ENCODE assay signal across 12 cellular contexts in the genomic region with DNA sequence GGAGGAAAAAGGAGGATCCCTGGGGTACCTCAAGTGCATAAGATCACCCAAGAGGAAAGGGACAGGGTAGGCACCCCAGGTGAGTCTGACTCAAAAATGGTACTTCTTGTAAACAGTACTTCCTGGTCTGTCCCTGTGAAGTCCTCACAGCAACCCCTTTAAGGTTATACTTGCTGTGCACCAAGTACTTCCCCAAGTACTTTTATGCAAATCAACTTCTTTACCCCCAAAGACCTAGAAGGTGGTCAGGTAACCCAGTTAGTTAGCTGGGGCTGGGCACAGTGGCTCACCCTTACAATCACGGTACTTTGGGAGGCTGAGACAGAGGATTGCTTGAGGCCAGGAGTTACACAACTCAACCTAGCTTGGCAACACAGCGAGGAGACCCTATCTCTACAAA. TPM values are rescaled to one million over a fixed set of nuclear protein-coding genes. Genes with fewer than 3 reads are reported as not detected.
DNase-seq lines count a peak whose midpoint lies in the region; ATAC-seq and TF ChIP-seq lines count a peak whose summit lies in the region.
"Had no signal": no experiment of that assay in that cellular context is flagged by ENCODE, and none has a peak within 500 bp of the region (broad histone marks: within the 10 kb centered on the region; RNA-seq: fewer than 3 reads in every experiment).

No MANE protein-coding gene starts in this region.

- CTCF ChIA-PET in T-cell (lab: Charles Lee): no interaction called here

- peaks cover 32% of the 10 kb centered on the region for H3K36me3 ChIP-seq in fibroblast of lung (ENCODE audit: control insufficient read depth, insufficient read depth, low read length)

- peaks cover 2% of the 10 kb centered on the region for H4K20me1 ChIP-seq in fibroblast of lung (ENCODE audit: control insufficient read depth, extremely low read depth, insufficient read depth, low read length)

- peak overlapping the region; percentile 98 for H3K4me3 Mint-ChIP-seq in activated CD4-positive, alpha-beta T cell treated with anti-CD3 and anti-CD28 coated beads, Interleukin-2, amount 10 ng/mL, durations not matched to agents 24 days and 14 days
- H3K4me3 Mint-ChIP-seq in T-cell: peak overlapping the region; percentile 39 to 99 (median 57)
- peak overlapping the region; percentile 98 to 99 for H3K4me3 Mint-ChIP-seq in stimulated activated naive B cell treated with anti-CD40 and anti-IgM and Interleukin-4, amounts not matched to agents 10 μg/mL and 1 μg/mL and 100 μg/mL, for 72 hours

- ATAC-seq in T-cell (replicated peaks in 1 of 4) (no peak), GM19395 (IDR thresholded peaks at IDR 0.05; ENCODE audit: unreplicated experiment) (no peak), HG03439 (IDR thresholded peaks at IDR 0.05; ENCODE audit: unreplicated experiment) (no peak)
- ATAC-seq in stimulated activated naive B cell treated with anti-CD40 and anti-IgM and Interleukin-4, amounts not matched to agents 10 μg/mL and 1 μg/mL and 100 μg/mL, for 72 hours (replicated peaks): no peak

- H3K27ac ChIP-seq in fibroblast of lung (ENCODE audit: insufficient read depth, low read length): peak overlapping the region; percentile 29
- H3K27ac ChIP-seq: vagina had no signal

- peak overlapping the region in 3 of 4 experiments; percentile 94 to 99 (median 98) for H3K4me3 ChIP-seq in fibroblast of lung (replicated peaks in 1 of 4; ENCODE audit: control extremely low read depth in 1 of 4, insufficient read depth in 1 of 4, low read depth in 3 of 4, low read length in 4 of 4)

- H3K27me3 ChIP-seq in fibroblast of lung (ENCODE audit: control insufficient read depth, insufficient read depth, low read length): no peaks in the 10 kb centered on the region
- H3K27me3 ChIP-seq: vagina had no signal

- peaks cover 70% of the 10 kb centered on the region for H3K36me3 Mint-ChIP-seq in activated CD4-positive, alpha-beta T cell treated with anti-CD3 and anti-CD28 coated beads, Interleukin-2, amount 10 ng/mL, durations not matched to agents 24 days and 14 days (ENCODE audit: low read depth)
- H3K36me3 Mint-ChIP-seq in T-cell: peaks cover 38% of the 10 kb centered on the region
- H3K36me3 Mint-ChIP-seq in stimulated activated naive B cell treated with anti-CD40 and anti-IgM and Interleukin-4, amounts not matched to agents 10 μg/mL and 1 μg/mL and 100 μg/mL, for 72 hours: peaks cover 66 to 75% of the 10 kb centered on the region in 2 donors

- H3K9ac ChIP-seq in fibroblast of lung (ENCODE audit: insufficient read depth, low read length): no peak overlapping the region

- POLR2A ChIA-PET in T-cell (lab: Charles Lee): interaction anchor here in 1 of 2 donors (0.6 kb wide), 1 partner anchor 760 kb away, joined by 5 read pairs; no protein-coding TSS in a partner anchor

- H3K4me1 ChIP-seq in fibroblast of lung (ENCODE audit: control insufficient read depth, extremely low read depth, insufficient read depth, low read length): peaks cover 22% of the 10 kb centered on the region

- H2AFZ ChIP-seq in fibroblast of lung (ENCODE audit: low read length): no peak overlapping the region

- peaks cover 46% of the 10 kb centered on the region for H3K79me2 ChIP-seq in fibroblast of lung (ENCODE audit: control insufficient read depth, insufficient read depth, low read length)

- peaks cover 54% of the 10 kb centered on the region for H3K4me1 Mint-ChIP-seq in activated CD4-positive, alpha-beta T cell treated with anti-CD3 and anti-CD28 coated beads, Interleukin-2, amount 10 ng/mL, durations not matched to agents 24 days and 14 days
- H3K4me1 Mint-ChIP-seq in T-cell: peaks cover 71 to 73% (median 73%) of the 10 kb centered on the region in 3 donors
- peaks cover 58 to 93% of the 10 kb centered on the region in 2 donors for H3K4me1 Mint-ChIP-seq in stimulated activated naive B cell treated with anti-CD40 and anti-IgM and Interleukin-4, amounts not matched to agents 10 μg/mL and 1 μg/mL and 100 μg/mL, for 72 hours

- H3K27ac Mint-ChIP-seq in activated CD4-positive, alpha-beta T cell treated with anti-CD3 and anti-CD28 coated beads, Interleukin-2, amount 10 ng/mL, durations not matched to agents 24 days and 14 days: peak overlapping the region; percentile 67
- peak overlapping the region; percentile 48 to 65 for H3K27ac Mint-ChIP-seq in T-cell
- peak overlapping the region; percentile 90 for H3K27ac Mint-ChIP-seq in stimulated activated naive B cell treated with anti-CD40 and anti-IgM and Interleukin-4, amounts not matched to agents 10 μg/mL and 1 μg/mL and 100 μg/mL, for 72 hours

- no peaks in the 10 kb centered on the region for H3K9me3 Mint-ChIP-seq in activated CD4-positive, alpha-beta T cell treated with anti-CD3 and anti-CD28 coated beads, Interleukin-2, amount 10 ng/mL, durations not matched to agents 24 days and 14 days
- no peaks in the 10 kb centered on the region for H3K9me3 Mint-ChIP-seq in T-cell
- H3K9me3 Mint-ChIP-seq in stimulated activated naive B cell treated with anti-CD40 and anti-IgM and Interleukin-4, amounts not matched to agents 10 μg/mL and 1 μg/mL and 100 μg/mL, for 72 hours: peaks cover 0 to 1% of the 10 kb centered on the region in 2 donors

- peaks cover 2% of the 10 kb centered on the region for H3K27me3 Mint-ChIP-seq in activated CD4-positive, alpha-beta T cell treated with anti-CD3 and anti-CD28 coated beads, Interleukin-2, amount 10 ng/mL, durations not matched to agents 24 days and 14 days
- no peaks in the 10 kb centered on the region for H3K27me3 Mint-ChIP-seq in T-cell
- no peaks in the 10 kb centered on the region for H3K27me3 Mint-ChIP-seq in stimulated activated naive B cell treated with anti-CD40 and anti-IgM and Interleukin-4, amounts not matched to agents 10 μg/mL and 1 μg/mL and 100 μg/mL, for 72 hours

- no peak for TF ChIP-seq CTCF in fibroblast of lung (conservative IDR thresholded peaks at IDR 0.05 in 1 of 2, IDR thresholded peaks at IDR 0.05 in 1 of 2; ENCODE audit: low read depth in 1 of 2, low read length in 2 of 2)

- no peaks in the 10 kb centered on the region for H3K9me3 ChIP-seq in fibroblast of lung (ENCODE audit: control insufficient read depth, insufficient read depth, low read depth, low read length)
- H3K9me3 ChIP-seq: vagina had no signal

- DNase-seq in activated CD4-positive, alpha-beta T cell treated with anti-CD3 and anti-CD28 coated beads, Interleukin-2, amount 10 ng/mL, durations not matched to agents 24 days and 14 days: no peak
- no peak for DNase-seq in activated CD4-positive, alpha-beta T cell treated with anti-CD3 and anti-CD28 coated beads, Interleukin-2, amount 50 U/mL, for 1 hour
- DNase-seq in T-cell: no peak
- DNase-seq in fibroblast of lung (ENCODE audit: low read depth in 2 of 2): no peak
- DNase-seq in stimulated activated naive B cell treated with anti-CD40 and anti-IgM and Interleukin-4, amounts not matched to agents 10 μg/mL and 1 μg/mL and 100 μg/mL, for 72 hours: no peak
- DNase-seq in midbrain (lab: John Stamatoyannopoulos, UW): no peak
- DNase-seq: head of caudate nucleus, NCI-H774 had no signal

- intact Hi-C loops in activated CD4-positive, alpha-beta T cell treated with anti-CD3 and anti-CD28 coated beads, Interleukin-2, amount 10 ng/mL, durations not matched to agents 24 days and 14 days (cut with micrococcal nuclease): no loop called here

- H3K4me2 ChIP-seq in fibroblast of lung (ENCODE audit: extremely low read depth, insufficient read depth, low read length): peak overlapping the region; percentile 89

RNA-seq across cellular contexts. Expression of gene CALR, which starts 2.5 kb away (rescaled TPM):
- 987 and 994 TPM in 2 replicates for total RNA-seq in activated CD4-positive, alpha-beta T cell treated with anti-CD3 and anti-CD28 coated beads, Interleukin-2, amount 10 ng/mL, durations not matched to agents 24 days and 14 days
- 100 to 1,000 TPM; 429 to 530 (median 501) TPM for total RNA-seq in T-cell
- 839 and 1,447 TPM in 2 replicates for total RNA-seq in fibroblast of lung
- polyA plus RNA-seq in fibroblast of lung: 2,698 and 2,757 TPM in 2 replicates
- polyA plus RNA-seq in fibroblast of lung (2012): 1,925 and 2,136 TPM in 2 replicates
- 2,089 and 2,615 TPM in 2 replicates for polyA minus RNA-seq in fibroblast of lung (ENCODE audit: low replicate concordance)

RNA-seq across cellular contexts. Expression of gene RAD23A, which starts 4.8 kb away (rescaled TPM):
- 208 and 212 TPM in 2 replicates for total RNA-seq in activated CD4-positive, alpha-beta T cell treated with anti-CD3 and anti-CD28 coated beads, Interleukin-2, amount 10 ng/mL, durations not matched to agents 24 days and 14 days
- 100 to 1,000 TPM in 3 of 5 donors, 10 to 100 TPM in 2; 82.0 to 116 (median 104) TPM for total RNA-seq in T-cell
- 51.1 and 72.2 TPM in 2 replicates for total RNA-seq in fibroblast of lung
- polyA plus RNA-seq in fibroblast of lung: 46.2 and 62.5 TPM in 2 replicates
- polyA plus RNA-seq in fibroblast of lung (2012): 96.7 and 122 TPM in 2 replicates
- polyA minus RNA-seq in fibroblast of lung (ENCODE audit: low replicate concordance): 171 and 199 TPM in 2 replicates

RNA-seq across cellular contexts. Expression of gene FARSA, which starts 7.4 kb away (rescaled TPM):
- 202 and 208 TPM in 2 replicates for total RNA-seq in activated CD4-positive, alpha-beta T cell treated with anti-CD3 and anti-CD28 coated beads, Interleukin-2, amount 10 ng/mL, durations not matched to agents 24 days and 14 days
- 10 to 100 TPM; 28.3 to 86.2 (median 73.4) TPM for total RNA-seq in T-cell
- total RNA-seq in fibroblast of lung: 38.6 and 49.6 TPM in 2 replicates
- polyA plus RNA-seq in fibroblast of lung: 23.5 and 37.9 TPM in 2 replicates
- 50.8 and 82.0 TPM in 2 replicates for polyA plus RNA-seq in fibroblast of lung (2012)
- polyA minus RNA-seq in fibroblast of lung (ENCODE audit: low replicate concordance): 110 and 196 TPM in 2 replicates

RNA-seq across cellular contexts. Expression of gene GADD45GIP1, which starts 16.1 kb away (rescaled TPM):
- 32.4 and 34.4 TPM in 2 replicates for total RNA-seq in activated CD4-positive, alpha-beta T cell treated with anti-CD3 and anti-CD28 coated beads, Interleukin-2, amount 10 ng/mL, durations not matched to agents 24 days and 14 days
- 10 to 100 TPM in 3 of 5 donors, 1 to 10 TPM in 2; 6.2 to 22.6 (median 20.1) TPM for total RNA-seq in T-cell
- total RNA-seq in fibroblast of lung: 17.7 and 19.7 TPM in 2 replicates
- 19.5 and 28.2 TPM in 2 replicates for polyA plus RNA-seq in fibroblast of lung
- 51.3 and 70.6 TPM in 2 replicates for polyA plus RNA-seq in fibroblast of lung (2012)
- 2.0 and 6.3 TPM in 2 replicates for polyA minus RNA-seq in fibroblast of lung (ENCODE audit: low replicate concordance)

RNA-seq across cellular contexts. Expression of gene SYCE2, which starts 21.8 kb away (rescaled TPM):
- total RNA-seq in activated CD4-positive, alpha-beta T cell treated with anti-CD3 and anti-CD28 coated beads, Interleukin-2, amount 10 ng/mL, durations not matched to agents 24 days and 14 days: 2.3 and 3.3 TPM in 2 replicates
- total RNA-seq in T-cell: 1 to 10 TPM in 2 of 5 donors, not detected in 3; 2.5 to 2.8 TPM
- not detected in 2 replicates for total RNA-seq in fibroblast of lung
- polyA plus RNA-seq in fibroblast of lung: 0.19 and 0.40 TPM in 2 replicates
- polyA plus RNA-seq in fibroblast of lung (2012): 0.31 and 0.50 TPM in 2 replicates
- polyA minus RNA-seq in fibroblast of lung (ENCODE audit: low replicate concordance): not detected in 2 replicates
- total RNA-seq: skeletal muscle tissue, vagina had no signal
